7 cellular contexts compared by ENCODE assay signal in genomic region chr12:3658327-3659163, GRCh38.
DNase-seq lines count a peak whose midpoint lies in the region; ATAC-seq, FAIRE-seq and TF ChIP-seq lines count a peak whose summit lies in the region.

No MANE protein-coding gene starts in this region.

- H4K20me1 ChIP-seq in K562 (replicated peaks; ENCODE audit: control insufficient read depth, insufficient read depth, low read length), result no peaks in the 10 kb centered on the region

- no peak overlapping the region for H3K4me3 ChIP-seq in GM12864 (ENCODE audit: low read depth, low read length)
- H3K4me3 ChIP-seq in K562, result no peak overlapping the region
- H3K4me3 ChIP-seq in lower lobe of right lung, result no peak overlapping the region

- no peaks in the 10 kb centered on the region for H3K4me1 ChIP-seq in K562 (replicated peaks in 1 of 2; ENCODE audit: control insufficient read depth in 2 of 2, insufficient read depth in 2 of 2, low read length in 2 of 2)
- H3K4me1 ChIP-seq in lower lobe of right lung, result no peaks in the 10 kb centered on the region

- peak; percentile 58 for FAIRE-seq in K562 (lab: Jason Lieb, UNC)

- H3K27ac ChIP-seq in K562 (ENCODE audit: extremely low read depth, low read depth, low read length), result no peak overlapping the region
- no peak overlapping the region for H3K27ac ChIP-seq in lower lobe of right lung

- no peak overlapping the region for H2AFZ ChIP-seq in K562 (ENCODE audit: low read depth, low read length)

- H3K9ac ChIP-seq in K562 (ENCODE audit: insufficient read depth in 1 of 2, low read depth in 2 of 2, low read length in 2 of 2), result no peak overlapping the region

- H3K4me2 ChIP-seq in K562 (ENCODE audit: insufficient read depth, low read length), result no peak overlapping the region

- TF ChIP-seq RAD21 in K562 (CRISPR knock-in tag; conservative IDR thresholded peaks at IDR 0.05 in 1 of 2, IDR thresholded peaks at IDR 0.05 in 1 of 2), result peak; percentile 15 to 39; a peak in 3 of 4 replicates

- in situ Hi-C loops in K562 (cut with MboI), result no loop called here

- H3K79me2 ChIP-seq in K562 (ENCODE audit: control insufficient read depth, insufficient read depth, low read length), result no peaks in the 10 kb centered on the region

- H3K27me3 ChIP-seq in K562 (ENCODE audit: control insufficient read depth in 2 of 2, insufficient read depth in 2 of 2, low read length in 2 of 2), result no peaks in the 10 kb centered on the region
- no peaks in the 10 kb centered on the region for H3K27me3 ChIP-seq in lower lobe of right lung (ENCODE audit: low read depth)

- POLR2A ChIA-PET in K562 (lab: Yijun Ruan, JAX), result no interaction called here

- TF ChIP-seq EP300 in K562 (IDR thresholded peaks at IDR 0.05; ENCODE audit: low read length), result no peak

- H3K36me3 ChIP-seq in K562 (ENCODE audit: control insufficient read depth, insufficient read depth, low read length), result peaks cover 33% of the 10 kb centered on the region; the same call in 2 of the 3 replicates
- H3K36me3 ChIP-seq in lower lobe of right lung, result peaks cover 7% of the 10 kb centered on the region

- TF ChIP-seq POLR2A in K562 (conservative IDR thresholded peaks at IDR 0.05), result no peak

- no TSS peak for BruUV-seq in K562 (replicated peaks; lab: Mats Ljungman, UMichigan)

- DNase-seq in GM12864 (ENCODE audit: low read depth), result no peak
- DNase-seq in NCI-H146 (lab: John Stamatoyannopoulos, UW), result peak; percentile 56
- DNase-seq in K562 (ENCODE audit: extremely low read depth in 1 of 4, low spot score in 3 of 4), result peak; percentile 24 to 45 (median 40)
- DNase-seq in lower lobe of right lung, result no peak
- DNase-seq in central memory CD4-positive, alpha-beta T cell, result no peak

- no peaks in the 10 kb centered on the region for H3K9me1 ChIP-seq in K562 (ENCODE audit: control insufficient read depth, insufficient read depth, low read length)

- H3K9me3 ChIP-seq in K562 (replicated peaks; ENCODE audit: control insufficient read depth, insufficient read depth, low read depth, low read length) (no peaks in the 10 kb centered on the region), lower lobe of right lung (no peaks in the 10 kb centered on the region)

- peak; percentile 64; the same call in 2 of the 3 replicates for ATAC-seq in K562
- no peak for ATAC-seq in lower lobe of right lung
- no peak for ATAC-seq in HG03196 (IDR thresholded peaks at IDR 0.05; ENCODE audit: unreplicated experiment)
- ATAC-seq in HG02852 (IDR thresholded peaks at IDR 0.05; ENCODE audit: unreplicated experiment), result no peak

- WGBS in K562 (ENCODE audit: insufficient coverage, low coverage, missing lambda C conversion rate), result 42% methylated on average over 7 of the region's 13 CpGs

- intact Hi-C loops in K562 (cut with micrococcal nuclease) (loop anchor here (10.0 kb wide), 1 partner anchor 96 kb away; the partner anchor contains the start of gene CRACR2A), lower lobe of right lung (cut with DNase I) (no loop called here)

- CTCF ChIA-PET in K562 (lab: Yijun Ruan, JAX; ENCODE audit: low intra/inter-chr PET ratio), result no interaction called here

- TF ChIP-seq CTCF in GM12864 (IDR thresholded peaks at IDR 0.05; ENCODE audit: low read depth, low read length, missing control alignments) (peak; percentile 69), K562 (IDR thresholded peaks at IDR 0.05 in 2 of 3, conservative IDR thresholded peaks at IDR 0.05 in 1 of 3; ENCODE audit: insufficient read depth in 2 of 3, low read depth in 1 of 3, low read length in 3 of 3) (peak; percentile 50 to 59 (median 55)), lower lobe of right lung (IDR thresholded peaks at IDR 0.05) (peak; percentile 38)

TF ChIP-seq in K562, 482 proteins besides CTCF, POLR2A, EP300 and RAD21:
- TF ChIP-seq RCOR1 (IDR thresholded peaks at IDR 0.05; ENCODE audit: borderline replicate concordance in 1 of 2, low read depth in 2 of 2, low read length in 2 of 2) (0 out of 4 replicates have a peak, but pooled peaks of 1 of the 2 experiments have one; percentile 17), CGGBP1 (CRISPR knock-in tag; IDR thresholded peaks at IDR 0.05) (no peak)

Comparison
In these comparisons a context has a peak if more than half of its experiments do, and no peak if none do; other contexts are left out.
1. DNase-seq: peak in NCI-H146 (single experiment) and K562 (4 of 4); none in GM12864 (single experiment), lower lobe of right lung (single experiment) and central memory CD4-positive, alpha-beta T cell (single experiment).
2. Peak in every context shown above with its lines, with median percentiles within 50 percentile points of each other: CTCF ChIP-seq.